In genomic region chr6:74645108-74645849, GRCh38 we compare ENCODE assay signal across 25 cellular contexts.
"Had no signal": no experiment of that assay in that cellular context is flagged by ENCODE, and none has a peak within 500 bp of the region (broad histone marks: within the 10 kb centered on the region; RNA-seq: fewer than 3 reads in every experiment).

No MANE protein-coding gene starts in this region.

- DNase-seq: activated CD8-positive, alpha-beta memory T cell treated with anti-CD3 and anti-CD28 coated beads for 24 hours; activated CD8-positive, alpha-beta memory T cell treated with anti-CD3 and anti-CD28 coated beads, Interleukin-2, amount 50 U/mL, for 4 hours; activated naive CD4-positive, alpha-beta T cell; activated T-cell treated with anti-CD3 and anti-CD28 coated beads, Interleukin-2, amount 50 U/mL, for 24 hours; adrenal gland; brain microvascular endothelial cell; central memory CD4-positive, alpha-beta T cell; head of caudate nucleus; hypothalamus; kidney; left ventricle myocardium inferior; midbrain; occipital lobe; stimulated activated CD4-positive, alpha-beta T cell treated with anti-CD3 and anti-CD28 coated beads, Interleukin-2, amount 100 ng/mL, for 48 hours; stimulated activated CD8-positive, alpha-beta memory T cell treated with anti-CD3 and anti-CD28 coated beads, Interleukin-4, amount 100 ng/mL, for 48 hours; stimulated activated naive B cell treated with anti-CD40 and anti-IgM and Interleukin-4, amounts not matched to agents 10 μg/mL and 1 μg/mL and 100 μg/mL, for 72 hours; T-helper 1 cell; testis had no signal

- H3K27ac Mint-ChIP-seq: activated naive CD8-positive, alpha-beta T cell; activated T-cell treated with anti-CD3 and anti-CD28 coated beads, Interleukin-2, amount 50 U/mL, for 24 hours; activated T-helper 17 cell treated with anti-CD3 and anti-CD28 coated beads, Interleukin-2, amount 50 U/mL, for 72 hours; natural killer cell treated with Interleukin-12 subunit alpha and Interleukin-12 subunit beta and Interleukin-15 and Interleukin-18, amount 100 ng/mL, for 72 hours; stimulated activated naive B cell treated with anti-CD40 and anti-IgM and Interleukin-4, amounts not matched to agents 10 μg/mL and 1 μg/mL and 100 μg/mL, for 72 hours; type B pancreatic cell had no signal

- H3K4me3 ChIP-seq: adrenal gland, ascending aorta, gastroesophageal sphincter, left ventricle myocardium inferior, prostate gland, testis had no signal

- H3K4me1 ChIP-seq: adrenal gland, ascending aorta, gastroesophageal sphincter, left ventricle myocardium inferior, prostate gland, testis had no signal

- H3K27me3 Mint-ChIP-seq: activated naive CD8-positive, alpha-beta T cell; activated T-cell treated with anti-CD3 and anti-CD28 coated beads, Interleukin-2, amount 50 U/mL, for 24 hours; activated T-helper 17 cell treated with anti-CD3 and anti-CD28 coated beads, Interleukin-2, amount 50 U/mL, for 72 hours; natural killer cell treated with Interleukin-12 subunit alpha and Interleukin-12 subunit beta and Interleukin-15 and Interleukin-18, amount 100 ng/mL, for 72 hours; stimulated activated naive B cell treated with anti-CD40 and anti-IgM and Interleukin-4, amounts not matched to agents 10 μg/mL and 1 μg/mL and 100 μg/mL, for 72 hours; type B pancreatic cell had no signal

- H3K9me3 ChIP-seq: adrenal gland, ascending aorta, gastroesophageal sphincter, prostate gland, testis had no signal

- H3K4me3 Mint-ChIP-seq: activated naive CD8-positive, alpha-beta T cell; activated T-cell treated with anti-CD3 and anti-CD28 coated beads, Interleukin-2, amount 50 U/mL, for 24 hours; activated T-helper 17 cell treated with anti-CD3 and anti-CD28 coated beads, Interleukin-2, amount 50 U/mL, for 72 hours; natural killer cell treated with Interleukin-12 subunit alpha and Interleukin-12 subunit beta and Interleukin-15 and Interleukin-18, amount 100 ng/mL, for 72 hours; stimulated activated naive B cell treated with anti-CD40 and anti-IgM and Interleukin-4, amounts not matched to agents 10 μg/mL and 1 μg/mL and 100 μg/mL, for 72 hours; type B pancreatic cell had no signal

- H3K4me1 Mint-ChIP-seq: activated T-helper 17 cell treated with anti-CD3 and anti-CD28 coated beads, Interleukin-2, amount 50 U/mL, for 72 hours; stimulated activated naive B cell treated with anti-CD40 and anti-IgM and Interleukin-4, amounts not matched to agents 10 μg/mL and 1 μg/mL and 100 μg/mL, for 72 hours had no signal

- H3K36me3 Mint-ChIP-seq: activated naive CD8-positive, alpha-beta T cell; natural killer cell treated with Interleukin-12 subunit alpha and Interleukin-12 subunit beta and Interleukin-15 and Interleukin-18, amount 100 ng/mL, for 72 hours; stimulated activated naive B cell treated with anti-CD40 and anti-IgM and Interleukin-4, amounts not matched to agents 10 μg/mL and 1 μg/mL and 100 μg/mL, for 72 hours; type B pancreatic cell had no signal

- H3K9me3 Mint-ChIP-seq: type B pancreatic cell had no signal

- H3K36me3 ChIP-seq: adrenal gland, ascending aorta, brain microvascular endothelial cell, gastroesophageal sphincter, left ventricle myocardium inferior, prostate gland had no signal

- H3K27me3 ChIP-seq: adrenal gland, ascending aorta, brain microvascular endothelial cell, gastroesophageal sphincter, testis had no signal
